In the genomic region with DNA sequence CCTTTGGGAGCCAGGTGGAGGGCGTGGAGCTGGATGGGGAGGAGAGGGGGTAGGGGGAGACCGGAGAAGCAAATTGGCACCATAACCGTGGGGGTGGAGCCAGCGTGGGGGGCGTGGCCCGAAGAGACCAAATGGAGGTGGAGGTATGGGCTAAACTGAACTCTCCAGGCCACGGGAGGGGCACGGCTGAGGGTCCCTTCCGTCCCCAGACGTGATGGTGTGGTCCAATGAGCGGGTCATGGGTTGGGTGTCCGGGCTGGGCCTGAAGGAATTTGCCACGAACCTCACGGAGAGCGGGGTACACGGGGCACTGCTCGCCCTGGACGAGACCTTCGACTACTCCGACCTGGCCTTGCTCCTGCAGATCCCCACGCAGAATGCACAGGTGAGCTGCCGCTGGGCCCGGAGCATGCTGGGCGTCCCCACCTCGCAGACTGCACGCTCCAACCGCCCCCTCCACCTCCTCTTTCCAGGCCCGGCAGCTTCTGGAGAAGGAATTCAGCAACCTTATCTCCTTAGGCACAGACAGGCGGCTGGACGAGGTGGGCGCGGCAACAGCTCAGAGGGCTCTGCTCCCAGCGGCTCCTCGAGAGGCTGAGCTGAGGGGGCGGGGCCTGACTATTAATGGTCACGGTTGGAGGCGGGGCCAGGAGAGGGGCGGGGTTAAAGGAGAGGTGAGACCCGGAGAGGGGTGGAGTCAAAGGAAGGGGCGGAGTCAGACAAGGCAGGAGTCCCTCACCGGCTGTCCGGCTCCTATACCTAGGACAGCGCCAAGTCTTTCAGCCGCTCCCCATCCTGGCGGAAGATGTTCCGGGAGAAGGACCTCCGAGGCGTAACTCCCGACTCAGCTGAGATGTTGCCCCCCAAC, we compare ENCODE assay signal across 8 cellular contexts. TPM values are rescaled to one million over a fixed set of nuclear protein-coding genes. Genes with fewer than 3 reads are reported as not detected.
DNase-seq lines count a peak whose midpoint lies in the region; ATAC-seq and FAIRE-seq lines count a peak whose summit lies in the region.

No MANE protein-coding gene starts in this region.

- ATAC-seq in activated CD4-positive, CD25-positive, alpha-beta regulatory T cell treated with anti-CD3 and anti-CD28 coated beads, Interleukin-2, amount 50 U/mL, for 24 hours, result peak; percentile 50 to 66
- ATAC-seq in GM19328 (IDR thresholded peaks at IDR 0.05; ENCODE audit: unreplicated experiment), result no peak

- WGBS in small intestine, 3 donors, result 0 to 3% (median 2%) methylated on average over 40 to 49 of the region's 49 CpGs

- no peaks in the 10 kb centered on the region for H3K27me3 ChIP-seq in small intestine (ENCODE audit: control insufficient read depth in 2 of 2, insufficient read depth in 2 of 2, low read length in 2 of 2)

- peak overlapping the region; percentile 87 for H3K27ac ChIP-seq in caudate nucleus (ENCODE audit: low read depth, low read length)
- H3K27ac ChIP-seq in small intestine (ENCODE audit: low read depth in 1 of 2, low read length in 1 of 2), result peak overlapping the region; percentile 88 to 95

- H3K36me3 ChIP-seq in small intestine (ENCODE audit: control insufficient read depth in 2 of 2, insufficient read depth in 2 of 2, low read length in 2 of 2), result no peaks in the 10 kb centered on the region

- peaks cover 0 to 4% of the 10 kb centered on the region in 2 donors for H3K4me1 ChIP-seq in small intestine (ENCODE audit: control insufficient read depth in 2 of 2, insufficient read depth in 1 of 2, low read depth in 1 of 2, low read length in 1 of 2)

- no peaks in the 10 kb centered on the region for H3K9me3 ChIP-seq in small intestine (ENCODE audit: control insufficient read depth, low read depth)

- peak; percentile 91 for DNase-seq in SIG-M5 treated with dmso at 0.1 percent for 504 hours (lab: John Stamatoyannopoulos, UW; ENCODE audit: unreplicated experiment)
- DNase-seq in SIG-M5 (lab: John Stamatoyannopoulos, UW), result no peak
- peak; percentile 74 for DNase-seq in NCI-H345 treated with DMSO at 0.1 percent for 48 hours (lab: John Stamatoyannopoulos, UW; ENCODE audit: unreplicated experiment)
- peak in 57 of 61 donors; percentile 1 to 95 (median 64) for DNase-seq in caudate nucleus (lab: John Stamatoyannopoulos, UW)
- peak; percentile 87 for DNase-seq in iPS-NIHi11 (ENCODE audit: low spot score)
- DNase-seq in small intestine, result peak; percentile 99

- peak overlapping the region; percentile 36 to 67 for H3K4me3 ChIP-seq in small intestine (ENCODE audit: low read depth in 1 of 2, low read length in 2 of 2)

- FAIRE-seq in small intestine (lab: Jason Lieb, UNC), result no peak

RNA-seq across cellular contexts. Expression of a gene that starts 6.2 kb away (rescaled TPM):
- 1 to 10 TPM in 2 of 3 donors, under 1 TPM in 1; 0.67 to 2.6 (median 2.4) TPM for polyA plus RNA-seq in small intestine

RNA-seq across cellular contexts. Expression of a gene that starts 8.6 kb away (rescaled TPM):
- 100 to 1,000 TPM in 2 of 3 donors, 10 to 100 TPM in 1; 66.1 to 298 (median 119) TPM for polyA plus RNA-seq in small intestine

RNA-seq across cellular contexts. Expression of a gene that starts 29.7 kb away (rescaled TPM):
- 10 to 100 TPM; 28.2 to 48.6 (median 32.0) TPM for polyA plus RNA-seq in small intestine

RNA-seq across cellular contexts. Expression of a gene that starts 30.1 kb away (rescaled TPM):
- 1 to 10 TPM; 3.8 to 7.6 (median 5.0) TPM for polyA plus RNA-seq in small intestine

RNA-seq across cellular contexts. Expression of a gene that starts 34.8 kb away (rescaled TPM):
- polyA plus RNA-seq in small intestine, result 10 to 100 TPM in 2 of 3 donors, 1 to 10 TPM in 1; 8.4 to 21.9 (median 20.5) TPM
